ENCODE assay signal across 1 cellular context in genomic region chr2:63840785-63841253, GRCh38.
TF ChIP-seq lines count a peak whose summit lies in the region.

No MANE protein-coding gene starts in this region.

TF ChIP-seq in HepG2, 621 proteins besides CTCF, POLR2A, EP300 and RAD21 (continued from another document and continues in another):
- TF ChIP-seq, protein P1, sequence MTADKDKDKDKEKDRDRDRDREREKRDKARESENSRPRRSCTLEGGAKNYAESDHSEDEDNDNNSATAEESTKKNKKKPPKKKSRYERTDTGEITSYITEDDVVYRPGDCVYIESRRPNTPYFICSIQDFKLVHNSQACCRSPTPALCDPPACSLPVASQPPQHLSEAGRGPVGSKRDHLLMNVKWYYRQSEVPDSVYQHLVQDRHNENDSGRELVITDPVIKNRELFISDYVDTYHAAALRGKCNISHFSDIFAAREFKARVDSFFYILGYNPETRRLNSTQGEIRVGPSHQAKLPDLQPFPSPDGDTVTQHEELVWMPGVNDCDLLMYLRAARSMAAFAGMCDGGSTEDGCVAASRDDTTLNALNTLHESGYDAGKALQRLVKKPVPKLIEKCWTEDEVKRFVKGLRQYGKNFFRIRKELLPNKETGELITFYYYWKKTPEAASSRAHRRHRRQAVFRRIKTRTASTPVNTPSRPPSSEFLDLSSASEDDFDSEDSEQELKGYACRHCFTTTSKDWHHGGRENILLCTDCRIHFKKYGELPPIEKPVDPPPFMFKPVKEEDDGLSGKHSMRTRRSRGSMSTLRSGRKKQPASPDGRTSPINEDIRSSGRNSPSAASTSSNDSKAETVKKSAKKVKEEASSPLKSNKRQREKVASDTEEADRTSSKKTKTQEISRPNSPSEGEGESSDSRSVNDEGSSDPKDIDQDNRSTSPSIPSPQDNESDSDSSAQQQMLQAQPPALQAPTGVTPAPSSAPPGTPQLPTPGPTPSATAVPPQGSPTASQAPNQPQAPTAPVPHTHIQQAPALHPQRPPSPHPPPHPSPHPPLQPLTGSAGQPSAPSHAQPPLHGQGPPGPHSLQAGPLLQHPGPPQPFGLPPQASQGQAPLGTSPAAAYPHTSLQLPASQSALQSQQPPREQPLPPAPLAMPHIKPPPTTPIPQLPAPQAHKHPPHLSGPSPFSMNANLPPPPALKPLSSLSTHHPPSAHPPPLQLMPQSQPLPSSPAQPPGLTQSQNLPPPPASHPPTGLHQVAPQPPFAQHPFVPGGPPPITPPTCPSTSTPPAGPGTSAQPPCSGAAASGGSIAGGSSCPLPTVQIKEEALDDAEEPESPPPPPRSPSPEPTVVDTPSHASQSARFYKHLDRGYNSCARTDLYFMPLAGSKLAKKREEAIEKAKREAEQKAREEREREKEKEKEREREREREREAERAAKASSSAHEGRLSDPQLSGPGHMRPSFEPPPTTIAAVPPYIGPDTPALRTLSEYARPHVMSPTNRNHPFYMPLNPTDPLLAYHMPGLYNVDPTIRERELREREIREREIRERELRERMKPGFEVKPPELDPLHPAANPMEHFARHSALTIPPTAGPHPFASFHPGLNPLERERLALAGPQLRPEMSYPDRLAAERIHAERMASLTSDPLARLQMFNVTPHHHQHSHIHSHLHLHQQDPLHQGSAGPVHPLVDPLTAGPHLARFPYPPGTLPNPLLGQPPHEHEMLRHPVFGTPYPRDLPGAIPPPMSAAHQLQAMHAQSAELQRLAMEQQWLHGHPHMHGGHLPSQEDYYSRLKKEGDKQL (CRISPR knock-in tag; IDR thresholded peaks at IDR 0.05; ENCODE audit: low read depth) = peak; percentile 44; the same call in 1 of the 2 replicates
- no peak for TF ChIP-seq WIZ (CRISPR knock-in tag; IDR thresholded peaks at IDR 0.05)
- TF ChIP-seq, protein P2, sequence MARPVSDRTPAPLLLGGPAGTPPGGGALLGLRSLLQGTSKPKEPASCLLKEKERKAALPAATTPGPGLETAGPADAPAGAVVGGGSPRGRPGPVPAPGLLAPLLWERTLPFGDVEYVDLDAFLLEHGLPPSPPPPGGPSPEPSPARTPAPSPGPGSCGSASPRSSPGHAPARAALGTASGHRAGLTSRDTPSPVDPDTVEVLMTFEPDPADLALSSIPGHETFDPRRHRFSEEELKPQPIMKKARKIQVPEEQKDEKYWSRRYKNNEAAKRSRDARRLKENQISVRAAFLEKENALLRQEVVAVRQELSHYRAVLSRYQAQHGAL (CRISPR knock-in tag; IDR thresholded peaks at IDR 0.05; ENCODE audit: not compliant biosample characterization) = no peak
- TF ChIP-seq ZNF556 (CRISPR knock-in tag; IDR thresholded peaks at IDR 0.05; ENCODE audit: borderline replicate concordance) = peak; percentile 78
- TF ChIP-seq CBX1 (IDR thresholded peaks at IDR 0.05; ENCODE audit: low read depth) = peak; percentile 95
- peak; percentile 82 for TF ChIP-seq THAP9 (CRISPR knock-in tag; IDR thresholded peaks at IDR 0.05; ENCODE audit: borderline replicate concordance)
- TF ChIP-seq TBX3 (IDR thresholded peaks at IDR 0.05; ENCODE audit: borderline replicate concordance) = peak; percentile 90
- TF ChIP-seq MED1 (CRISPR knock-in tag; IDR thresholded peaks at IDR 0.05) = peak; percentile 71
- TF ChIP-seq ZSCAN22 (CRISPR knock-in tag; IDR thresholded peaks at IDR 0.05) = no peak; the same call in 1 of the 2 replicates
- no peak for TF ChIP-seq PHB2 (IDR thresholded peaks at IDR 0.05; ENCODE audit: partially characterized antibody)
- no peak; the same call in 1 of the 2 replicates for TF ChIP-seq ZNF33A (CRISPR knock-in tag; IDR thresholded peaks at IDR 0.05; ENCODE audit: borderline replicate concordance)
- TF ChIP-seq ZMYM4 (CRISPR knock-in tag; IDR thresholded peaks at IDR 0.05) = peak; percentile 96
- TF ChIP-seq ZFYVE20 (CRISPR knock-in tag; IDR thresholded peaks at IDR 0.05; ENCODE audit: borderline replicate concordance, low read depth) = no peak
- no peak for TF ChIP-seq ZNF383 (CRISPR knock-in tag; IDR thresholded peaks at IDR 0.05; ENCODE audit: borderline replicate concordance)
- TF ChIP-seq ZNF713 (CRISPR knock-in tag; IDR thresholded peaks at IDR 0.05) = no peak
- no peak; the same call in 1 of the 2 replicates for TF ChIP-seq ZNF746 (CRISPR knock-in tag; IDR thresholded peaks at IDR 0.05)
- 0 out of 2 replicates have a peak, but pooled peaks have one; percentile 93 for TF ChIP-seq PCBP1 (IDR thresholded peaks at IDR 0.05; ENCODE audit: borderline replicate concordance, low read depth, low read length)
- TF ChIP-seq POLR2AphosphoS5 (IDR thresholded peaks at IDR 0.05; ENCODE audit: low read depth, low read length) = peak; percentile 99
- TF ChIP-seq CHD2 (IDR thresholded peaks at IDR 0.05; ENCODE audit: low read depth, low read length) = peak; percentile 85
- peak; percentile 97 for TF ChIP-seq ZNF350 (CRISPR knock-in tag; IDR thresholded peaks at IDR 0.05; ENCODE audit: borderline replicate concordance, low read depth)
- no peak; the same call in 1 of the 2 replicates for TF ChIP-seq KMT2A (CRISPR knock-in tag; IDR thresholded peaks at IDR 0.05)
- TF ChIP-seq THYN1 (CRISPR knock-in tag; IDR thresholded peaks at IDR 0.05; ENCODE audit: borderline replicate concordance, low read depth) = no peak
- TF ChIP-seq MTF1 (CRISPR knock-in tag; IDR thresholded peaks at IDR 0.05) = 0 out of 2 replicates have a peak, but pooled peaks have one; percentile 3
- no peak for TF ChIP-seq SYNCRIP (IDR thresholded peaks at IDR 0.05; ENCODE audit: insufficient read depth, low read depth, low read length)
- no peak for TF ChIP-seq HDAC6 (IDR thresholded peaks at IDR 0.05; ENCODE audit: low read depth, low read length)
- TF ChIP-seq STAT6 (CRISPR knock-in tag; IDR thresholded peaks at IDR 0.05; ENCODE audit: borderline replicate concordance) = no peak
- no peak for TF ChIP-seq RARG (CRISPR knock-in tag; IDR thresholded peaks at IDR 0.05; ENCODE audit: low read depth)
- no peak for TF ChIP-seq ZNF615 (CRISPR knock-in tag; IDR thresholded peaks at IDR 0.05; ENCODE audit: borderline replicate concordance)
- TF ChIP-seq RXRA (CRISPR knock-in tag; IDR thresholded peaks at IDR 0.05) = no peak; the same call in 1 of the 2 replicates
- TF ChIP-seq, protein P3, sequence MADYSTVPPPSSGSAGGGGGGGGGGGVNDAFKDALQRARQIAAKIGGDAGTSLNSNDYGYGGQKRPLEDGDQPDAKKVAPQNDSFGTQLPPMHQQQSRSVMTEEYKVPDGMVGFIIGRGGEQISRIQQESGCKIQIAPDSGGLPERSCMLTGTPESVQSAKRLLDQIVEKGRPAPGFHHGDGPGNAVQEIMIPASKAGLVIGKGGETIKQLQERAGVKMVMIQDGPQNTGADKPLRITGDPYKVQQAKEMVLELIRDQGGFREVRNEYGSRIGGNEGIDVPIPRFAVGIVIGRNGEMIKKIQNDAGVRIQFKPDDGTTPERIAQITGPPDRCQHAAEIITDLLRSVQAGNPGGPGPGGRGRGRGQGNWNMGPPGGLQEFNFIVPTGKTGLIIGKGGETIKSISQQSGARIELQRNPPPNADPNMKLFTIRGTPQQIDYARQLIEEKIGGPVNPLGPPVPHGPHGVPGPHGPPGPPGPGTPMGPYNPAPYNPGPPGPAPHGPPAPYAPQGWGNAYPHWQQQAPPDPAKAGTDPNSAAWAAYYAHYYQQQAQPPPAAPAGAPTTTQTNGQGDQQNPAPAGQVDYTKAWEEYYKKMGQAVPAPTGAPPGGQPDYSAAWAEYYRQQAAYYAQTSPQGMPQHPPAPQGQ (CRISPR knock-in tag; IDR thresholded peaks at IDR 0.05; ENCODE audit: borderline replicate concordance) = no peak
- TF ChIP-seq, protein P4, sequence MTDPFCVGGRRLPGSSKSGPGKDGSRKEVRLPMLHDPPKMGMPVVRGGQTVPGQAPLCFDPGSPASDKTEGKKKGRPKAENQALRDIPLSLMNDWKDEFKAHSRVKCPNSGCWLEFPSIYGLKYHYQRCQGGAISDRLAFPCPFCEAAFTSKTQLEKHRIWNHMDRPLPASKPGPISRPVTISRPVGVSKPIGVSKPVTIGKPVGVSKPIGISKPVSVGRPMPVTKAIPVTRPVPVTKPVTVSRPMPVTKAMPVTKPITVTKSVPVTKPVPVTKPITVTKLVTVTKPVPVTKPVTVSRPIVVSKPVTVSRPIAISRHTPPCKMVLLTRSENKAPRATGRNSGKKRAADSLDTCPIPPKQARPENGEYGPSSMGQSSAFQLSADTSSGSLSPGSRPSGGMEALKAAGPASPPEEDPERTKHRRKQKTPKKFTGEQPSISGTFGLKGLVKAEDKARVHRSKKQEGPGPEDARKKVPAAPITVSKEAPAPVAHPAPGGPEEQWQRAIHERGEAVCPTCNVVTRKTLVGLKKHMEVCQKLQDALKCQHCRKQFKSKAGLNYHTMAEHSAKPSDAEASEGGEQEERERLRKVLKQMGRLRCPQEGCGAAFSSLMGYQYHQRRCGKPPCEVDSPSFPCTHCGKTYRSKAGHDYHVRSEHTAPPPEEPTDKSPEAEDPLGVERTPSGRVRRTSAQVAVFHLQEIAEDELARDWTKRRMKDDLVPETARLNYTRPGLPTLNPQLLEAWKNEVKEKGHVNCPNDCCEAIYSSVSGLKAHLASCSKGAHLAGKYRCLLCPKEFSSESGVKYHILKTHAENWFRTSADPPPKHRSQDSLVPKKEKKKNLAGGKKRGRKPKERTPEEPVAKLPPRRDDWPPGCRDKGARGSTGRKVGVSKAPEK (CRISPR knock-in tag; IDR thresholded peaks at IDR 0.05; ENCODE audit: borderline replicate concordance) = no peak
- TF ChIP-seq ELF4 (CRISPR knock-in tag; IDR thresholded peaks at IDR 0.05; ENCODE audit: borderline replicate concordance) = peak; percentile 99
- peak; percentile 74 for TF ChIP-seq THAP11 (CRISPR knock-in tag; IDR thresholded peaks at IDR 0.05)
- no peak for TF ChIP-seq NR2F2 (IDR thresholded peaks at IDR 0.05; ENCODE audit: borderline replicate concordance, low read depth)
- no peak for TF ChIP-seq ZNF251 (CRISPR knock-in tag; IDR thresholded peaks at IDR 0.05)
- TF ChIP-seq PLRG1 (conservative IDR thresholded peaks at IDR 0.05) = no peak
- TF ChIP-seq HOXA7 (CRISPR knock-in tag; IDR thresholded peaks at IDR 0.05) = no peak
- peak; percentile 59 for TF ChIP-seq GABPA (IDR thresholded peaks at IDR 0.05; ENCODE audit: low read depth, low read length)
- TF ChIP-seq GABPA (CRISPR knock-in tag; IDR thresholded peaks at IDR 0.05; ENCODE audit: low read depth) = peak; percentile 89
- TF ChIP-seq, protein P5, sequence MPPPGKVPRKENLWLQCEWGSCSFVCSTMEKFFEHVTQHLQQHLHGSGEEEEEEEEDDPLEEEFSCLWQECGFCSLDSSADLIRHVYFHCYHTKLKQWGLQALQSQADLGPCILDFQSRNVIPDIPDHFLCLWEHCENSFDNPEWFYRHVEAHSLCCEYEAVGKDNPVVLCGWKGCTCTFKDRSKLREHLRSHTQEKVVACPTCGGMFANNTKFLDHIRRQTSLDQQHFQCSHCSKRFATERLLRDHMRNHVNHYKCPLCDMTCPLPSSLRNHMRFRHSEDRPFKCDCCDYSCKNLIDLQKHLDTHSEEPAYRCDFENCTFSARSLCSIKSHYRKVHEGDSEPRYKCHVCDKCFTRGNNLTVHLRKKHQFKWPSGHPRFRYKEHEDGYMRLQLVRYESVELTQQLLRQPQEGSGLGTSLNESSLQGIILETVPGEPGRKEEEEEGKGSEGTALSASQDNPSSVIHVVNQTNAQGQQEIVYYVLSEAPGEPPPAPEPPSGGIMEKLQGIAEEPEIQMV (CRISPR knock-in tag; IDR thresholded peaks at IDR 0.05; ENCODE audit: low read depth) = peak; percentile 95
- TF ChIP-seq RFXANK (CRISPR knock-in tag; IDR thresholded peaks at IDR 0.05) = no peak
- no peak; the same call in 1 of the 2 replicates for TF ChIP-seq REL (CRISPR knock-in tag; conservative IDR thresholded peaks at IDR 0.05)
- no peak for TF ChIP-seq ZNF550 (CRISPR knock-in tag; IDR thresholded peaks at IDR 0.05; ENCODE audit: borderline replicate concordance)
- TF ChIP-seq CEBPB (IDR thresholded peaks at IDR 0.05; ENCODE audit: borderline replicate concordance, low read depth, low read length) = no peak; the same call in 1 of the 2 replicates
- peak; percentile 65; the same call in 1 of the 2 replicates for TF ChIP-seq ERF (CRISPR knock-in tag; IDR thresholded peaks at IDR 0.05)
- peak; percentile 96 for TF ChIP-seq TFAP4 (IDR thresholded peaks at IDR 0.05; ENCODE audit: borderline replicate concordance, low read depth)
- TF ChIP-seq ZMYM2 (CRISPR knock-in tag; IDR thresholded peaks at IDR 0.05) = no peak
- TF ChIP-seq JUNB (CRISPR knock-in tag; IDR thresholded peaks at IDR 0.05; ENCODE audit: borderline replicate concordance) = no peak
